22 cellular contexts compared by ENCODE assay signal in genomic region chr7:78953090-78953489, GRCh38.
DNase-seq lines count a peak whose midpoint lies in the region; ATAC-seq and TF ChIP-seq lines count a peak whose summit lies in the region.
"Had no signal": no experiment of that assay in that cellular context is flagged by ENCODE, and none has a peak within 500 bp of the region (broad histone marks: within the 10 kb centered on the region; RNA-seq: fewer than 3 reads in every experiment).

No MANE protein-coding gene starts in this region.

- ATAC-seq in PC-3, result no peak
- ATAC-seq in WTC11, result no peak
- ATAC-seq: Panc1 had no signal

- H3K9ac ChIP-seq in PC-3 (ENCODE audit: low read length), result no peak overlapping the region

- H3K36me3 Mint-ChIP-seq in WTC11, result no peaks in the 10 kb centered on the region
- H3K36me3 Mint-ChIP-seq: CD14-positive monocyte had no signal

- no peaks in the 10 kb centered on the region for H4K20me1 ChIP-seq in PC-3 (ENCODE audit: low read length)

- no peaks in the 10 kb centered on the region for H3F3A ChIP-seq in PC-3 (ENCODE audit: low read length, unreplicated experiment)

- H3K27ac Mint-ChIP-seq in WTC11, result no peak overlapping the region
- H3K27ac Mint-ChIP-seq: CD14-positive monocyte had no signal

- no peaks in the 10 kb centered on the region for H3K27me3 ChIP-seq in PC-3 (ENCODE audit: low read length)
- H3K27me3 ChIP-seq: SJSA1 had no signal

- BruUV-seq in PC-3 (replicated peaks; lab: Mats Ljungman, UMichigan), result no TSS peak

- no peak overlapping the region for H3K4me3 Mint-ChIP-seq in WTC11
- H3K4me3 Mint-ChIP-seq: CD14-positive monocyte had no signal

- TF ChIP-seq CTCF in AG09309 (IDR thresholded peaks at IDR 0.05; ENCODE audit: control insufficient read depth, insufficient read depth, low read depth, low read length, missing control alignments) (no peak), PC-3 (conservative IDR thresholded peaks at IDR 0.05; ENCODE audit: low read depth, low read length) (0 out of 2 replicates have a peak, but pooled peaks have one; percentile 10), fibroblast of villous mesenchyme (IDR thresholded peaks at IDR 0.05; ENCODE audit: insufficient read depth, low read depth, low read length) (no peak), WTC11 (IDR thresholded peaks at IDR 0.05) (no peak)

- DNase-seq in AG09309 (ENCODE audit: low read depth) (peak; percentile 47), GM04503 (ENCODE audit: low read depth) (peak; percentile 27), PC-3 (no peak), fibroblast of villous mesenchyme (ENCODE audit: low read depth) (peak; percentile 18), WTC11 (ENCODE audit: low spot score) (no peak), mucosa of gallbladder (ENCODE audit: low spot score) (no peak), NCI-H2081 (lab: John Stamatoyannopoulos, UW) (no peak)
- DNase-seq: AML-193, DMS 273 treated with DMSO at 0.1 percent for 48 hours, DND-41, GDM1, Kasumi-1, NCI-H1105, NCI-H1694, NCI-H345, NCI-H524 treated with DMSO at 0.1 percent for 48 hours, SW 1271, T-helper 2 cell had no signal

- H3K9me2 ChIP-seq in PC-3 (replicated peaks; ENCODE audit: low read length), result no peaks in the 10 kb centered on the region

- H3K9me3 ChIP-seq in PC-3 (ENCODE audit: low read length), result no peaks in the 10 kb centered on the region
- H3K9me3 ChIP-seq: SJSA1 had no signal

- H3K4me1 ChIP-seq in PC-3 (ENCODE audit: insufficient read depth, low read length), result peaks cover 13% of the 10 kb centered on the region; the same call in 1 of the 2 replicates
- H3K4me1 ChIP-seq: SJSA1 had no signal

- POLR2A ChIA-PET in PC-3 (lab: Charles Lee; ENCODE audit: unreplicated experiment), result no interaction called here
- POLR2A ChIA-PET in WTC11 (lab: Charles Lee), result no interaction called here

- no peaks in the 10 kb centered on the region for H3K36me3 ChIP-seq in PC-3 (ENCODE audit: low read depth, low read length)
- H3K36me3 ChIP-seq: SJSA1 had no signal

- H3K9me3 Mint-ChIP-seq in WTC11, result no peaks in the 10 kb centered on the region

- no peaks in the 10 kb centered on the region; the same call in 1 of the 2 replicates for H3K27me3 Mint-ChIP-seq in WTC11 (ENCODE audit: low read depth)

- H2AFZ ChIP-seq in PC-3 (ENCODE audit: low read length), result no peak overlapping the region

- intact Hi-C loops in PC-3 (cut with micrococcal nuclease), result loop anchor here (2.0 kb wide), 1 partner anchor 224 kb away; no protein-coding TSS in a partner anchor

- H3K79me2 ChIP-seq in PC-3 (ENCODE audit: low read length), result no peaks in the 10 kb centered on the region

- H3K4me2 ChIP-seq in PC-3 (ENCODE audit: low read length), result no peak overlapping the region

- peaks cover 5% of the 10 kb centered on the region; the same call in 1 of the 2 replicates for H3K4me1 Mint-ChIP-seq in WTC11
- H3K4me1 Mint-ChIP-seq: CD14-positive monocyte had no signal

- no peak overlapping the region for H3K27ac ChIP-seq in PC-3 (ENCODE audit: low read length)
- H3K27ac ChIP-seq: HL-60, SJSA1 had no signal

- no peak overlapping the region for H3K4me3 ChIP-seq in AG09309 (ENCODE audit: control insufficient read depth, low read depth, low read length)
- no peak overlapping the region for H3K4me3 ChIP-seq in PC-3 (ENCODE audit: low read length)
- H3K4me3 ChIP-seq in fibroblast of villous mesenchyme (ENCODE audit: low read depth, low read length), result no peak overlapping the region
- H3K4me3 ChIP-seq: SJSA1 had no signal

- CTCF ChIA-PET in PC-3 (lab: Charles Lee) (no interaction called here), WTC11 (lab: Charles Lee) (no interaction called here)

TF ChIP-seq in WTC11, 78 proteins besides CTCF, POLR2A, EP300 and RAD21 (continues in another document):
- TF ChIP-seq KAT7 (CRISPR knock-in tag; IDR thresholded peaks at IDR 0.05; ENCODE audit: borderline replicate concordance) (no peak), MYBL2 (CRISPR knock-in tag; IDR thresholded peaks at IDR 0.05) (no peak), ZNF532 (CRISPR knock-in tag; IDR thresholded peaks at IDR 0.05; ENCODE audit: borderline replicate concordance) (no peak), IRF2 (CRISPR knock-in tag; IDR thresholded peaks at IDR 0.05; ENCODE audit: borderline replicate concordance, low read depth) (no peak), HMGA2 (CRISPR knock-in tag; IDR thresholded peaks at IDR 0.05) (no peak), NFYB (CRISPR knock-in tag; conservative IDR thresholded peaks at IDR 0.05; ENCODE audit: low read depth) (no peak), TEAD1 (CRISPR knock-in tag; IDR thresholded peaks at IDR 0.05) (no peak), ZMAT4 (CRISPR knock-in tag; IDR thresholded peaks at IDR 0.05) (no peak), ZNF138 (CRISPR knock-in tag; conservative IDR thresholded peaks at IDR 0.05) (no peak), ESRRA (CRISPR knock-in tag; IDR thresholded peaks at IDR 0.05; ENCODE audit: borderline replicate concordance) (no peak), MXD4 (CRISPR knock-in tag; IDR thresholded peaks at IDR 0.05; ENCODE audit: borderline replicate concordance) (no peak), SMAD3 (CRISPR knock-in tag; IDR thresholded peaks at IDR 0.05; ENCODE audit: borderline replicate concordance) (no peak), ZNF281 (CRISPR knock-in tag; IDR thresholded peaks at IDR 0.05) (no peak)

Comparison
In these comparisons a context has a peak if more than half of its experiments do, and no peak if none do; other contexts are left out.
1. DNase-seq: peak in AG09309 (single experiment), GM04503 (single experiment) and fibroblast of villous mesenchyme (single experiment); none in PC-3 (single experiment), WTC11 (single experiment), mucosa of gallbladder (single experiment) and NCI-H2081 (0 of 2).